Comparison of ENCODE assay signal across 8 cellular contexts in the genomic region with DNA sequence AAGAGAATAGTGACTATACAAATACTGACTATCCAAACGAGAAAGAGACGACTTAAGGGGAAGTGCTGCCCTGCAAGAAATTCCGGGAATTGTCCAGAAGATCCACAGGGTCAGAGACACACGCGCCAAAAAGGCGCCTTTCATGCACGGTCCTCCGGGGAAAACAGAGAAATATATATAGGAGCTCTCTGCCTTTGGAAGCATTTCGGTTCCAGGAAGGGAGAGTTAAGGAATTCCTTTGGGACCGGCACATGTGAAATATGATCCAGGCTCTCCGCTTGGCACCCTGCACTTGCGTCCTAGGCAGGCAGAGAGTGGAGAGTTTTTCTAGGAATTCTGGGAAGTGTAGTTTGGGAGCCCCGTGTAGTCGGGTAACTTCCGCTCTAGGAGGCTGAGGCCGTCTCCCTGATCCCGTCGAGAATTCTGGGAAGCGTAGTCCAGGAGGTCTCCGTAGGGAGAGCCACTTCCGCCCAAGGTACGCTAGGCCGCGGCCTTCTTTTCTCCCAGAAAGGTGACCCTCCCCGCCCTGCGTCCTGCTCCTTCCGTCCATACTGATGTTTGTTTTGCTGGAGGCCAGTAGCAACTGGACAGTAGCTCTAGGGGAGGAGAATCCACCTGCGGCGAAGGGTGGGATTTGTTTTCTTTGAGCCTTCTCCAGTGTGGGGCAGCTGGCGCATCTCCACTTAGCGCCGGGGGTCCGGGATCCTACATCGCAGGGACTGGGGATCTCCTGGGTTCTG.
A peak's percentile ranks its signal among the peaks of the same experiment; 100 is the strongest.
DNase-seq lines count a peak whose midpoint lies in the region; ATAC-seq, FAIRE-seq and TF ChIP-seq lines count a peak whose summit lies in the region.
"Not testable (repeated sequence)": the region's sequence is repeated elsewhere in the genome, so short reads cannot be mapped to it uniquely, and the experiment has no call there.

No MANE protein-coding gene starts in this region.

- not testable (repeated sequence) for TF ChIP-seq RAD21 in K562 (CRISPR knock-in tag; conservative IDR thresholded peaks at IDR 0.05 in 1 of 2, IDR thresholded peaks at IDR 0.05 in 1 of 2)

- not testable (repeated sequence) for H3K36me3 Mint-ChIP-seq in type B pancreatic cell

- peak overlapping the region; percentile 66 for H3K4me2 ChIP-seq in K562 (ENCODE audit: insufficient read depth, low read length)
- peak overlapping the region; percentile 69 for H3K4me2 ChIP-seq in keratinocyte (ENCODE audit: control insufficient read depth, extremely low read depth, insufficient read depth, low read depth, low read length)
- H3K4me2 ChIP-seq in osteoblast (ENCODE audit: insufficient read depth, low read length) = peak overlapping the region; percentile 78

- intact Hi-C loops in K562 (cut with micrococcal nuclease) = not testable (repeated sequence)

- H3K27me3 ChIP-seq in K562 (ENCODE audit: control insufficient read depth in 2 of 2, insufficient read depth in 2 of 2, low read length in 2 of 2); keratinocyte (ENCODE audit: control insufficient read depth, extremely low read depth, insufficient read depth, low read length); osteoblast (ENCODE audit: insufficient read depth, low read length): not testable (repeated sequence)

- H3K9ac ChIP-seq in K562 (ENCODE audit: insufficient read depth in 1 of 2, low read depth in 2 of 2, low read length in 2 of 2) = peak overlapping the region in 1 of 2 experiments; percentile 41; a peak in 2 of 4 replicates
- H3K9ac ChIP-seq in keratinocyte (ENCODE audit: control insufficient read depth, extremely low read depth, insufficient read depth, low read length) = peak overlapping the region; percentile 82

- H4K20me1 ChIP-seq in K562 (replicated peaks; ENCODE audit: control insufficient read depth, insufficient read depth, low read length); keratinocyte (ENCODE audit: control insufficient read depth, extremely low read depth, insufficient read depth, low read length); osteoblast (ENCODE audit: insufficient read depth, low read length): not testable (repeated sequence)

- not testable (repeated sequence) for H3K79me2 ChIP-seq in K562 (ENCODE audit: control insufficient read depth, insufficient read depth, low read length); keratinocyte (ENCODE audit: control insufficient read depth, insufficient read depth, low read length); osteoblast (ENCODE audit: insufficient read depth, low read length)

- H3K9me1 ChIP-seq in K562 (ENCODE audit: control insufficient read depth, insufficient read depth, low read length); keratinocyte (ENCODE audit: control insufficient read depth, extremely low read depth, insufficient read depth, low read length): not testable (repeated sequence)

- 10% methylated on average over 24 of the region's 34 CpGs for WGBS in K562 (ENCODE audit: insufficient coverage, low coverage, missing lambda C conversion rate)

- H3K4me1 ChIP-seq in K562 (replicated peaks in 1 of 2; ENCODE audit: control insufficient read depth in 2 of 2, insufficient read depth in 2 of 2, low read length in 2 of 2); keratinocyte (ENCODE audit: control insufficient read depth, extremely low read depth, insufficient read depth, low read length); osteoblast (ENCODE audit: insufficient read depth, low read length): not testable (repeated sequence)

- H3K9me3 ChIP-seq in K562 (replicated peaks; ENCODE audit: control insufficient read depth, insufficient read depth, low read depth, low read length); keratinocyte (ENCODE audit: control insufficient read depth, low read depth, low read length); osteoblast (ENCODE audit: low read depth, low read length): not testable (repeated sequence)

- ATAC-seq in K562 = peak; percentile 98

- peak; percentile 75 for DNase-seq in Daoy (ENCODE audit: low read depth)
- peak; percentile 60 for DNase-seq in NCI-H1092 treated with DMSO at 0.1 percent for 48 hours (lab: John Stamatoyannopoulos, UW)
- peak; percentile 18 for DNase-seq in NCI-H82 treated with DMSO at 0.1 percent for 48 hours (lab: John Stamatoyannopoulos, UW; ENCODE audit: unreplicated experiment)
- peak; percentile 9 to 63 (median 12) for DNase-seq in K562 (ENCODE audit: extremely low read depth in 1 of 4, low spot score in 3 of 4)
- peak; percentile 80 for DNase-seq in fibroblast of peridontal ligament (ENCODE audit: extremely low read depth)
- DNase-seq in keratinocyte (ENCODE audit: low read depth, low spot score); osteoblast (ENCODE audit: insufficient read length, low spot score, missing footprints): not testable (repeated sequence)
- DNase-seq in type B pancreatic cell (ENCODE audit: extremely low spot score, unreplicated experiment) = peak; percentile 76

- H3K9me3 Mint-ChIP-seq in type B pancreatic cell = not testable (repeated sequence)

- CTCF ChIA-PET in K562 (lab: Yijun Ruan, JAX; ENCODE audit: low intra/inter-chr PET ratio) = not testable (repeated sequence)

- not testable (repeated sequence) for TF ChIP-seq CTCF in K562 (IDR thresholded peaks at IDR 0.05 in 2 of 3, conservative IDR thresholded peaks at IDR 0.05 in 1 of 3; ENCODE audit: insufficient read depth in 2 of 3, low read depth in 1 of 3, low read length in 3 of 3); keratinocyte (optimal IDR thresholded peaks at IDR 0.05 in 1 of 3, IDR thresholded peaks at IDR 0.05 in 1 of 3, conservative IDR thresholded peaks at IDR 0.05 in 1 of 3; ENCODE audit: extremely low read depth in 1 of 3, insufficient read depth in 2 of 3, low read length in 3 of 3); osteoblast (IDR thresholded peaks at IDR 0.05; ENCODE audit: extremely low read depth, low read depth, low read length); type B pancreatic cell (conservative IDR thresholded peaks at IDR 0.05)

- POLR2A ChIA-PET in K562 (lab: Yijun Ruan, JAX) = not testable (repeated sequence)

- H3K27me3 Mint-ChIP-seq in type B pancreatic cell = not testable (repeated sequence)

- not testable (repeated sequence) for BruUV-seq in K562 (replicated peaks; lab: Mats Ljungman, UMichigan)

- peak; percentile 98 for FAIRE-seq in K562 (lab: Jason Lieb, UNC)
- peak; percentile 98 for FAIRE-seq in keratinocyte (lab: Jason Lieb, UNC)

- not testable (repeated sequence) for H3K36me3 ChIP-seq in K562 (ENCODE audit: control insufficient read depth, insufficient read depth, low read length); keratinocyte (ENCODE audit: control insufficient read depth in 2 of 2, extremely low read depth in 1 of 2, insufficient read depth in 2 of 2, low read length in 2 of 2); osteoblast (ENCODE audit: insufficient read depth, low read length)

- H3K27ac Mint-ChIP-seq in type B pancreatic cell = peak overlapping the region; percentile 88

- not testable (repeated sequence) for TF ChIP-seq EP300 in K562 (IDR thresholded peaks at IDR 0.05; ENCODE audit: low read length)

- H3K4me1 Mint-ChIP-seq in type B pancreatic cell (ENCODE audit: unreplicated experiment) = not testable (repeated sequence)

- peak overlapping the region; percentile 85 for H3K4me3 Mint-ChIP-seq in type B pancreatic cell

- in situ Hi-C loops in K562 (cut with MboI) = not testable (repeated sequence)

- TF ChIP-seq POLR2A in K562 (conservative IDR thresholded peaks at IDR 0.05) = not testable (repeated sequence)

- peak overlapping the region; percentile 92 for H2AFZ ChIP-seq in K562 (ENCODE audit: low read depth, low read length)
- H2AFZ ChIP-seq in keratinocyte (ENCODE audit: control insufficient read depth, low read length) = peak overlapping the region; percentile 88
- peak overlapping the region; percentile 100 for H2AFZ ChIP-seq in osteoblast (ENCODE audit: low read length)

- H3K27ac ChIP-seq in K562 (ENCODE audit: extremely low read depth, low read depth, low read length) = not testable (repeated sequence)
- peak overlapping the region; percentile 54 for H3K27ac ChIP-seq in keratinocyte (ENCODE audit: control insufficient read depth, insufficient read depth, low read length)
- H3K27ac ChIP-seq in osteoblast (ENCODE audit: low read depth, low read length) = peak overlapping the region; percentile 60

- dilution Hi-C loops in keratinocyte (cut with MboI; ENCODE audit: extremely low pct_ligation_motif_present, low sequenced_read_pairs) = not testable (repeated sequence)

- H3K4me3 ChIP-seq in K562 (peak overlapping the region; percentile 31), keratinocyte (ENCODE audit: control insufficient read depth in 2 of 3, extremely low read depth in 1 of 3, insufficient read depth in 2 of 3, low read depth in 1 of 3, low read length in 3 of 3) (peak overlapping the region; percentile 44 to 72 (median 66)), osteoblast (ENCODE audit: insufficient read depth, low read length) (peak overlapping the region; percentile 75)

TF ChIP-seq in K562, 482 proteins besides CTCF, POLR2A, EP300 and RAD21 (continues in another document):
- peak; percentile 82 for TF ChIP-seq ELF1 (tag; IDR thresholded peaks at IDR 0.05)
- peak; percentile 48 for TF ChIP-seq ZFX (CRISPR knock-in tag; IDR thresholded peaks at IDR 0.05)
